1 cellular context compared by ENCODE assay signal in genomic region chr19:44344255-44344654, GRCh38.
TF ChIP-seq lines count a peak whose summit lies in the region.

No MANE protein-coding gene starts in this region.

TF ChIP-seq in GM12878, 131 proteins besides CTCF, POLR2A, EP300 and RAD21:
- TF ChIP-seq E2F8 (IDR thresholded peaks at IDR 0.05; ENCODE audit: low read depth, partially characterized antibody) (no peak), NKRF (conservative IDR thresholded peaks at IDR 0.05) (no peak), SMAD5 (IDR thresholded peaks at IDR 0.05; ENCODE audit: low read depth) (no peak), SPI1 (IDR thresholded peaks at IDR 0.05; ENCODE audit: borderline replicate concordance, insufficient read depth, low read depth, low read length) (peak; percentile 81), NFXL1 (IDR thresholded peaks at IDR 0.05; ENCODE audit: borderline replicate concordance) (no peak), YY1 (IDR thresholded peaks at IDR 0.05; ENCODE audit: low read depth, low read length) (no peak), FOS (IDR thresholded peaks at IDR 0.05; ENCODE audit: borderline replicate concordance, extremely low read depth, insufficient read length) (no peak), RUNX3 (IDR thresholded peaks at IDR 0.05; ENCODE audit: low read length) (peak; percentile 26; the same call in 1 of the 2 replicates), RB1 (IDR thresholded peaks at IDR 0.05; ENCODE audit: borderline replicate concordance) (no peak), NFIC (IDR thresholded peaks at IDR 0.05; ENCODE audit: low read depth, low read length) (no peak), PML (IDR thresholded peaks at IDR 0.05; ENCODE audit: low read length) (no peak), NFYA (IDR thresholded peaks at IDR 0.05; ENCODE audit: borderline replicate concordance, low read depth, low read length) (no peak), YBX1 (IDR thresholded peaks at IDR 0.05) (no peak), TCF12 (IDR thresholded peaks at IDR 0.05; ENCODE audit: low read depth, low read length) (peak; percentile 36; the same call in 1 of the 2 replicates), IKZF2 (IDR thresholded peaks at IDR 0.05) (no peak), PAX8 (IDR thresholded peaks at IDR 0.05) (no peak), POLR2AphosphoS2 (IDR thresholded peaks at IDR 0.05; ENCODE audit: low read depth, low read length) (no peak)
- TF ChIP-seq, protein P1, sequence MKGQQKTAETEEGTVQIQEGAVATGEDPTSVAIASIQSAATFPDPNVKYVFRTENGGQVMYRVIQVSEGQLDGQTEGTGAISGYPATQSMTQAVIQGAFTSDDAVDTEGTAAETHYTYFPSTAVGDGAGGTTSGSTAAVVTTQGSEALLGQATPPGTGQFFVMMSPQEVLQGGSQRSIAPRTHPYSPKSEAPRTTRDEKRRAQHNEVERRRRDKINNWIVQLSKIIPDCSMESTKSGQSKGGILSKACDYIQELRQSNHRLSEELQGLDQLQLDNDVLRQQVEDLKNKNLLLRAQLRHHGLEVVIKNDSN (IDR thresholded peaks at IDR 0.05; ENCODE audit: borderline replicate concordance, extremely low read length, insufficient read depth, low read depth, low read length) = no peak
- TF ChIP-seq, protein P2, sequence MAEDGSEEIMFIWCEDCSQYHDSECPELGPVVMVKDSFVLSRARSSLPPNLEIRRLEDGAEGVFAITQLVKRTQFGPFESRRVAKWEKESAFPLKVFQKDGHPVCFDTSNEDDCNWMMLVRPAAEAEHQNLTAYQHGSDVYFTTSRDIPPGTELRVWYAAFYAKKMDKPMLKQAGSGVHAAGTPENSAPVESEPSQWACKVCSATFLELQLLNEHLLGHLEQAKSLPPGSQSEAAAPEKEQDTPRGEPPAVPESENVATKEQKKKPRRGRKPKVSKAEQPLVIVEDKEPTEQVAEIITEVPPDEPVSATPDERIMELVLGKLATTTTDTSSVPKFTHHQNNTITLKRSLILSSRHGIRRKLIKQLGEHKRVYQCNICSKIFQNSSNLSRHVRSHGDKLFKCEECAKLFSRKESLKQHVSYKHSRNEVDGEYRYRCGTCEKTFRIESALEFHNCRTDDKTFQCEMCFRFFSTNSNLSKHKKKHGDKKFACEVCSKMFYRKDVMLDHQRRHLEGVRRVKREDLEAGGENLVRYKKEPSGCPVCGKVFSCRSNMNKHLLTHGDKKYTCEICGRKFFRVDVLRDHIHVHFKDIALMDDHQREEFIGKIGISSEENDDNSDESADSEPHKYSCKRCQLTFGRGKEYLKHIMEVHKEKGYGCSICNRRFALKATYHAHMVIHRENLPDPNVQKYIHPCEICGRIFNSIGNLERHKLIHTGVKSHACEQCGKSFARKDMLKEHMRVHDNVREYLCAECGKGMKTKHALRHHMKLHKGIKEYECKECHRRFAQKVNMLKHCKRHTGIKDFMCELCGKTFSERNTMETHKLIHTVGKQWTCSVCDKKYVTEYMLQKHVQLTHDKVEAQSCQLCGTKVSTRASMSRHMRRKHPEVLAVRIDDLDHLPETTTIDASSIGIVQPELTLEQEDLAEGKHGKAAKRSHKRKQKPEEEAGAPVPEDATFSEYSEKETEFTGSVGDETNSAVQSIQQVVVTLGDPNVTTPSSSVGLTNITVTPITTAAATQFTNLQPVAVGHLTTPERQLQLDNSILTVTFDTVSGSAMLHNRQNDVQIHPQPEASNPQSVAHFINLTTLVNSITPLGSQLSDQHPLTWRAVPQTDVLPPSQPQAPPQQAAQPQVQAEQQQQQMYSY (CRISPR knock-in tag; IDR thresholded peaks at IDR 0.05) = no peak
- TF ChIP-seq, protein P3, sequence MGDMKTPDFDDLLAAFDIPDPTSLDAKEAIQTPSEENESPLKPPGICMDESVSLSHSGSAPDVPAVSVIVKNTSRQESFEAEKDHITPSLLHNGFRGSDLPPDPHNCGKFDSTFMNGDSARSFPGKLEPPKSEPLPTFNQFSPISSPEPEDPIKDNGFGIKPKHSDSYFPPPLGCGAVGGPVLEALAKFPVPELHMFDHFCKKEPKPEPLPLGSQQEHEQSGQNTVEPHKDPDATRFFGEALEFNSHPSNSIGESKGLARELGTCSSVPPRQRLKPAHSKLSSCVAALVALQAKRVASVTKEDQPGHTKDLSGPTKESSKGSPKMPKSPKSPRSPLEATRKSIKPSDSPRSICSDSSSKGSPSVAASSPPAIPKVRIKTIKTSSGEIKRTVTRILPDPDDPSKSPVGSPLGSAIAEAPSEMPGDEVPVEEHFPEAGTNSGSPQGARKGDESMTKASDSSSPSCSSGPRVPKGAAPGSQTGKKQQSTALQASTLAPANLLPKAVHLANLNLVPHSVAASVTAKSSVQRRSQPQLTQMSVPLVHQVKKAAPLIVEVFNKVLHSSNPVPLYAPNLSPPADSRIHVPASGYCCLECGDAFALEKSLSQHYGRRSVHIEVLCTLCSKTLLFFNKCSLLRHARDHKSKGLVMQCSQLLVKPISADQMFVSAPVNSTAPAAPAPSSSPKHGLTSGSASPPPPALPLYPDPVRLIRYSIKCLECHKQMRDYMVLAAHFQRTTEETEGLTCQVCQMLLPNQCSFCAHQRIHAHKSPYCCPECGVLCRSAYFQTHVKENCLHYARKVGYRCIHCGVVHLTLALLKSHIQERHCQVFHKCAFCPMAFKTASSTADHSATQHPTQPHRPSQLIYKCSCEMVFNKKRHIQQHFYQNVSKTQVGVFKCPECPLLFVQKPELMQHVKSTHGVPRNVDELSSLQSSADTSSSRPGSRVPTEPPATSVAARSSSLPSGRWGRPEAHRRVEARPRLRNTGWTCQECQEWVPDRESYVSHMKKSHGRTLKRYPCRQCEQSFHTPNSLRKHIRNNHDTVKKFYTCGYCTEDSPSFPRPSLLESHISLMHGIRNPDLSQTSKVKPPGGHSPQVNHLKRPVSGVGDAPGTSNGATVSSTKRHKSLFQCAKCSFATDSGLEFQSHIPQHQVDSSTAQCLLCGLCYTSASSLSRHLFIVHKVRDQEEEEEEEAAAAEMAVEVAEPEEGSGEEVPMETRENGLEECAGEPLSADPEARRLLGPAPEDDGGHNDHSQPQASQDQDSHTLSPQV (IDR thresholded peaks at IDR 0.05) = no peak
